In the genomic region with DNA sequence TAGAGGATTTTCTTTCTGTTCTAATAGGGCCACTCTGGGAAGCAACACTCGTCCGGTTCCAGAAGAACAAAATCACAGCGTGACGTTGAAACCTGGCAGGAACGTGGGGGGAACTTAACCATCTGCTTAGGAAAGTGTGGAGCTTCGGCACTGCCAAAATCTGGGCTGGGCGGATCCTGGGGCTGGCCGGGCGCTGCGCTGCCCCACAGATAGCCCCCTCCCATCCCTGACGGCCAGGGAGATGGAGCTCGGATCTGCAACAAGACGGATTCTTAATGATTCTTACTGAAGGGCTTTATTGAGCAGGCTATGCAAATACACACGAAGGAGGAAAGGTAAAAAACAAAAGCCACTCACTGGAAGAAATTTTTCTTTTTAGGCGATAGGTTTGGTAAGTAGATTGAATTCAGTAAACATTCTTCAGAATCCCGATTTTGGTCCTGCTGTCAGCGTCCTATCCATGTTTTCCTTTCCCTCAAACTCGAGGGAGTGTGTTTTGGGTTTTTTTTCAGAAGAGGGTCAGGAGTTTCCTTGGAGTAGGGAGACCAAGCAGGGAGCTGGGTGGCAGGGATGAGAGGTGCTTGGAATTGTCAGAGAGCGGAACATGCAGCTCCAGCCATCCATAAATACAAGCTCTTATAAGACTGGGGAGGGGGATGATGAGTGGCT, we compare ENCODE assay signal across 9 cellular contexts. TPM values are rescaled to one million over a fixed set of nuclear protein-coding genes. Genes with fewer than 3 reads are reported as not detected.
DNase-seq lines count a peak whose midpoint lies in the region; ATAC-seq and TF ChIP-seq lines count a peak whose summit lies in the region.
"Had no signal": no experiment of that assay in that cellular context is flagged by ENCODE, and none has a peak within 500 bp of the region (broad histone marks: within the 10 kb centered on the region; RNA-seq: fewer than 3 reads in every experiment).

No MANE protein-coding gene starts in this region.

- 3% methylated on average over 17 of the region's 19 CpGs for WGBS in mammary epithelial cell (ENCODE audit: low coverage, missing lambda C conversion rate)

- H4K20me1 ChIP-seq in mammary epithelial cell (ENCODE audit: insufficient read depth, low read length) = peaks cover 6% of the 10 kb centered on the region

- peaks cover 4% of the 10 kb centered on the region for H3K4me1 ChIP-seq in mammary epithelial cell (ENCODE audit: insufficient read depth, low read length)

- peaks cover 5% of the 10 kb centered on the region for H3K4me1 Mint-ChIP-seq in MCF 10A (ENCODE audit: insufficient read depth, unreplicated experiment)

- peaks cover 9% of the 10 kb centered on the region for H3K9me3 ChIP-seq in mammary epithelial cell (replicated peaks; ENCODE audit: insufficient read depth, low read length)

- BruUV-seq in MCF 10A (replicated peaks; lab: Mats Ljungman, UMichigan) = no TSS peak
- BruUV-seq in mammary epithelial cell (replicated peaks; lab: Mats Ljungman, UMichigan) = no TSS peak

- H3K9ac ChIP-seq in mammary epithelial cell (ENCODE audit: insufficient read depth, low read length) = no peak overlapping the region

- CTCF ChIA-PET in MCF 10A (lab: Yijun Ruan, JAX) (interaction anchor here (0.6 to 2.4 kb wide), 3 partner anchors 20 to 123 kb away, joined by 3 to 12 read pairs (median 4); no protein-coding TSS in a partner anchor), mammary epithelial cell (lab: Charles Lee; ENCODE audit: low non-redundant PET) (interaction anchor here (0.6 kb wide), 1 partner anchor 369 kb away, joined by 3 read pairs; no protein-coding TSS in a partner anchor)

- in situ Hi-C loops in mammary epithelial cell (cut with MboI; ENCODE audit: low sequenced_read_pairs in 2 of 2) = no loop called here

- ATAC-seq in HG02938 (IDR thresholded peaks at IDR 0.05; ENCODE audit: unreplicated experiment) (no peak), HG03135 (IDR thresholded peaks at IDR 0.05; ENCODE audit: unreplicated experiment) (no peak), HG02763 (IDR thresholded peaks at IDR 0.05; ENCODE audit: unreplicated experiment) (no peak)

- DNase-seq in MCF 10A (ENCODE audit: unreplicated experiment) = no peak
- no peak for DNase-seq in mammary epithelial cell
- peak; percentile 52 to 67 for DNase-seq in NCI-H524 (lab: John Stamatoyannopoulos, UW)
- DNase-seq in hippocampal formation (lab: John Stamatoyannopoulos, UW) = no peak

- no peaks in the 10 kb centered on the region for H3K9me3 Mint-ChIP-seq in MCF 10A (ENCODE audit: unreplicated experiment)

- H2AFZ ChIP-seq in mammary epithelial cell (ENCODE audit: low read depth, low read length) = no peak overlapping the region

- TF ChIP-seq CTCF in MCF 10A (IDR thresholded peaks at IDR 0.05; ENCODE audit: unreplicated experiment) (no peak), mammary epithelial cell (conservative IDR thresholded peaks at IDR 0.05 in 1 of 2, IDR thresholded peaks at IDR 0.05 in 1 of 2; ENCODE audit: extremely low read depth in 1 of 2, insufficient read depth in 1 of 2, low read depth in 1 of 2, low read length in 2 of 2) (no peak)

- H3K27ac Mint-ChIP-seq in MCF 10A (ENCODE audit: low read depth, unreplicated experiment) = no peak overlapping the region

- H3K27ac ChIP-seq in mammary epithelial cell (ENCODE audit: insufficient read depth, low read depth, low read length) = no peak overlapping the region

- H3K4me3 ChIP-seq in mammary epithelial cell (replicated peaks in 1 of 3; ENCODE audit: insufficient read depth in 1 of 3, low read depth in 2 of 3, low read length in 3 of 3) (no peak overlapping the region), iPS-11a (ENCODE audit: low read depth, low read length) (peak overlapping the region; percentile 55)

- H3K4me2 ChIP-seq in mammary epithelial cell (ENCODE audit: insufficient read depth, low read depth, low read length) = no peak overlapping the region

- H3K4me3 Mint-ChIP-seq in MCF 10A (ENCODE audit: unreplicated experiment) = peak overlapping the region; percentile 81

- H3K36me3 ChIP-seq in mammary epithelial cell (ENCODE audit: insufficient read depth, low read length) = no peaks in the 10 kb centered on the region

- peaks cover 25% of the 10 kb centered on the region for H3K27me3 Mint-ChIP-seq in MCF 10A (ENCODE audit: insufficient read depth, unreplicated experiment)

- no peaks in the 10 kb centered on the region for H3K36me3 Mint-ChIP-seq in MCF 10A (ENCODE audit: insufficient read depth, unreplicated experiment)

- POLR2A ChIA-PET in MCF 10A (lab: Yijun Ruan, JAX) = no interaction called here

- dilution Hi-C loops in mammary epithelial cell (cut with HindIII; ENCODE audit: low sequenced_read_pairs) = no loop called here

- intact Hi-C loops in MCF 10A (cut with micrococcal nuclease) (no loop called here), mammary epithelial cell (cut with micrococcal nuclease) (loop anchor here (5.0 kb wide), 2 partner anchors 183 to 198 kb away; partner anchors contain the start of gene SUGT1)

- H3K79me2 ChIP-seq in mammary epithelial cell (ENCODE audit: insufficient read depth, low read length) = no peaks in the 10 kb centered on the region

- H3K27me3 ChIP-seq in mammary epithelial cell (ENCODE audit: insufficient read depth, low read length) = peaks cover 62% of the 10 kb centered on the region

RNA-seq across cellular contexts. Expression of gene PCDH8, which starts 1.4 kb away (rescaled TPM):
- not detected in 2 replicates for total RNA-seq in MCF 10A (2022)
- total RNA-seq in mammary epithelial cell = under 1 TPM in 1 of 2 donors, not detected in 1; under 0.01 TPM
- not detected for polyA plus RNA-seq in mammary epithelial cell
- polyA minus RNA-seq in mammary epithelial cell = not detected
- total RNA-seq: OCI-LY7 had no signal

Comparison
In these comparisons a context has a peak if more than half of its experiments do, and no peak if none do; other contexts are left out.
1. DNase-seq: peak in NCI-H524 (2 of 2); none in MCF 10A (single experiment), mammary epithelial cell (single experiment) and hippocampal formation (0 of 2).